ENCODE assay signal across 21 cellular contexts in the genomic region with DNA sequence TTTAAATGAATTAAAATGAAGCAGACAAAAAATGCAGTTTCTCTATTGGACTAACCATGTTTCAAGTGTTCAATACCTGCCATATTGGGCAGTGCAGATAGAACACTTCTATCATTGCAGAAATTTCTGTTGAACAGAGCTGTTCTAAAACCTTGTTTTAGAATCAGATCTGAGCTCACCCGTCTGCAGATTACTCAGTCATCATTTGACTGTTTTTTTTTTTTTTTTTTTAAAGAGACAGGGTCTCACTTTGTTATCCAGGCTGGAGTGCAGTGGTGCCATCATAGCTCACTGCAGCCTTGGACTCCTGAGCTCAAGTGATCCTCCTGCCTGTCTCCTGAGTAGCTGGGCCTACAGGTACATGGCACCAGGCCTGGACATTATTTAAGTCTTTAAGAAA.
"Had no signal": no experiment of that assay in that cellular context is flagged by ENCODE, and none has a peak within 500 bp of the region (broad histone marks: within the 10 kb centered on the region; RNA-seq: fewer than 3 reads in every experiment).

No MANE protein-coding gene starts in this region.

- H3K4me1 Mint-ChIP-seq: nephron had no signal

- H3K27me3 Mint-ChIP-seq: activated naive CD4-positive, alpha-beta T cell treated with anti-CD3 and anti-CD28 coated beads, Interleukin-2, amount 50 U/mL, for 24 hours had no signal

- H3K27ac ChIP-seq: adrenal gland, epithelial cell of prostate, gastroesophageal sphincter, neutrophil, ovary, tibial artery, WERI-Rb-1 had no signal

- DNase-seq: activated CD4-positive, alpha-beta T cell treated with anti-CD3 and anti-CD28 coated beads, Interleukin-2, amount 50 U/mL, for 1 hour; activated CD4-positive, CD25-positive, alpha-beta regulatory T cell treated with anti-CD3 and anti-CD28 coated beads, Interleukin-2, amount 50 U/mL, for 72 hours; activated gamma-delta T cell treated with Interleukin-2 at 50 U/mL for 16 hours; cortex of kidney; hypothalamus; left cardiac atrium; midbrain; ovary; right cardiac atrium; stimulated activated CD4-positive, alpha-beta T cell treated with anti-CD3 and anti-CD28 coated beads, Interleukin-12 subunit alpha, Interleukin-12 subunit beta, amount 100 ng/mL, for 4 hours; stimulated activated CD4-positive, alpha-beta T cell treated with anti-CD3 and anti-CD28 coated beads, Interleukin-4, amount 100 ng/mL, for 4 hours; stimulated activated naive CD8-positive, alpha-beta T cell treated with anti-CD3 and anti-CD28 coated beads, Interleukin-15, Interleukin-2, amounts not matched to agents 100 U/mL and 50 U/mL, for 24 hours; T-helper 1 cell; tibial artery; WERI-Rb-1 had no signal

- ATAC-seq: gastroesophageal sphincter; left cardiac atrium; right cardiac atrium; stimulated activated naive CD8-positive, alpha-beta T cell treated with anti-CD3 and anti-CD28 coated beads, Interleukin-15, Interleukin-2, amounts not matched to agents 100 U/mL and 50 U/mL, for 24 hours had no signal

- H3K4me3 ChIP-seq: adrenal gland, gastroesophageal sphincter, ovary, tibial artery had no signal

- H3K27me3 ChIP-seq: adrenal gland, gastroesophageal sphincter, neutrophil, ovary, tibial artery had no signal

- H3K27ac Mint-ChIP-seq: nephron had no signal

- H3K4me3 Mint-ChIP-seq: activated naive CD4-positive, alpha-beta T cell treated with anti-CD3 and anti-CD28 coated beads, Interleukin-2, amount 50 U/mL, for 24 hours; nephron had no signal

- H3K9me3 Mint-ChIP-seq: activated naive CD4-positive, alpha-beta T cell treated with anti-CD3 and anti-CD28 coated beads, Interleukin-2, amount 50 U/mL, for 24 hours; nephron had no signal
